In genomic region chr1:31927661-31927980, GRCh38 we compare ENCODE assay signal across 13 cellular contexts. TPM values are rescaled to one million over a fixed set of nuclear protein-coding genes. Genes with fewer than 3 reads are reported as not detected.
DNase-seq lines count a peak whose midpoint lies in the region; ATAC-seq and TF ChIP-seq lines count a peak whose summit lies in the region.
"Had no signal": no experiment of that assay in that cellular context is flagged by ENCODE, and none has a peak within 500 bp of the region (broad histone marks: within the 10 kb centered on the region; RNA-seq: fewer than 3 reads in every experiment).

No MANE protein-coding gene starts in this region.

- no TSS peak for BruUV-seq in IMR-90 (replicated peaks; lab: Mats Ljungman, UMichigan)

- no peak for ATAC-seq in IMR-90 (ENCODE audit: low read depth)

- no peak overlapping the region for H2BK15ac ChIP-seq in IMR-90 (ENCODE audit: low read depth, low read length)
- no peak overlapping the region for H2BK15ac ChIP-seq in neuronal stem cell (ENCODE audit: low read length)

- no peak for DNase-seq in CD4-positive, alpha-beta memory T cell
- DNase-seq in IMR-90, result no peak
- no peak for DNase-seq in neuronal stem cell (ENCODE audit: low spot score)
- DNase-seq in A172 (ENCODE audit: low spot score), result no peak
- DNase-seq in inferior parietal cortex (ENCODE audit: extremely low spot score), result no peak
- no peak for DNase-seq in NCI-H1092 treated with DMSO at 0.1 percent for 48 hours (lab: John Stamatoyannopoulos, UW)
- DNase-seq in uterus, result no peak
- DNase-seq: activated CD8-positive, alpha-beta memory T cell treated with anti-CD3 and anti-CD28 coated beads, Interleukin-2, amount 50 U/mL, for 4 hours; H7; KBM-7; stimulated activated CD4-positive, alpha-beta T cell treated with anti-CD3 and anti-CD28 coated beads, Interleukin-12 subunit alpha, Interleukin-12 subunit beta, amount 100 ng/mL, for 4 hours; stimulated activated CD8-positive, alpha-beta memory T cell treated with anti-CD3 and anti-CD28 coated beads, Interleukin-4, amount 100 ng/mL, for 48 hours had no signal

- POLR2A ChIA-PET in CD4-positive, alpha-beta memory T cell (lab: Charles Lee; ENCODE audit: partially characterized antibody), result interaction anchor here (1.2 to 8.0 kb wide), 7 partner anchors 11 to 86 kb away, joined by 4 to 190 read pairs (median 10); partner anchors contain the start of genes KHDRBS1 and PTP4A2
- POLR2A ChIA-PET in IMR-90 (lab: Charles Lee; ENCODE audit: unreplicated experiment), result no interaction called here

- H3K4me1 Mint-ChIP-seq in CD4-positive, alpha-beta memory T cell, result peaks cover 57 to 92% (median 74%) of the 10 kb centered on the region in 4 donors
- H3K4me1 Mint-ChIP-seq in activated naive CD8-positive, alpha-beta T cell (ENCODE audit: low read depth), result peaks cover 82% of the 10 kb centered on the region

- TF ChIP-seq POLR2A in IMR-90 (IDR thresholded peaks at IDR 0.05; ENCODE audit: low read depth, low read length), result no peak
- TF ChIP-seq POLR2A in uterus (IDR thresholded peaks at IDR 0.05), result no peak

- H3K4me2 ChIP-seq in IMR-90 (ENCODE audit: low read depth, low read length) (no peak overlapping the region), neuronal stem cell (ENCODE audit: insufficient read depth, low read length, poor library complexity, severe bottlenecking) (no peak overlapping the region)

- peaks cover 95% of the 10 kb centered on the region for H3K4me1 ChIP-seq in CD4-positive, alpha-beta memory T cell (ENCODE audit: insufficient read depth, low read length)
- H3K4me1 ChIP-seq in IMR-90 (ENCODE audit: control insufficient read depth, insufficient read depth, low read length) (peaks cover 16% of the 10 kb centered on the region), neuronal stem cell (ENCODE audit: control insufficient read depth in 2 of 2, insufficient read depth in 1 of 2, low read depth in 1 of 2, low read length in 2 of 2) (peaks cover 7 to 23% of the 10 kb centered on the region in 2 donors), uterus (peaks cover 7 to 21% of the 10 kb centered on the region in 2 donors)

- H3K27ac ChIP-seq in CD4-positive, alpha-beta memory T cell (ENCODE audit: low read depth, low read length), result peak overlapping the region; percentile 39
- H3K27ac ChIP-seq in IMR-90 (ENCODE audit: insufficient read depth, low read length), result no peak overlapping the region
- H3K27ac ChIP-seq in neuronal stem cell (replicated peaks; ENCODE audit: low read length), result peak overlapping the region; percentile 41
- H3K27ac ChIP-seq in uterus, result no peak overlapping the region

- H3K9me1 ChIP-seq in IMR-90 (ENCODE audit: insufficient read depth, low read length), result peaks cover 16% of the 10 kb centered on the region

- no peak overlapping the region for H2AK9ac ChIP-seq in IMR-90 (replicated peaks; ENCODE audit: low read depth, low read length, poor library complexity)

- H3K36me3 Mint-ChIP-seq in CD4-positive, alpha-beta memory T cell, result peaks cover 0 to 7% of the 10 kb centered on the region in 2 donors
- H3K36me3 Mint-ChIP-seq in activated naive CD8-positive, alpha-beta T cell, result peaks cover 12% of the 10 kb centered on the region

- H3K14ac ChIP-seq in IMR-90 (replicated peaks; ENCODE audit: low read depth, low read length) (no peak overlapping the region), neuronal stem cell (ENCODE audit: low read length) (no peak overlapping the region)

- no peak for TF ChIP-seq RAD21 in IMR-90 (IDR thresholded peaks at IDR 0.05; ENCODE audit: low read length)

- dilution Hi-C loops in IMR-90 (cut with HindIII; ENCODE audit: low sequenced_read_pairs, unreplicated experiment), result no loop called here

- no peak overlapping the region for H2BK12ac ChIP-seq in neuronal stem cell (ENCODE audit: low read length)

- H2BK120ac ChIP-seq in IMR-90 (ENCODE audit: low read depth, low read length), result no peak overlapping the region
- H2BK120ac ChIP-seq in neuronal stem cell (ENCODE audit: low read depth, low read length), result no peak overlapping the region

- no peak overlapping the region for H3K56ac ChIP-seq in IMR-90 (ENCODE audit: extremely low read depth, insufficient read depth, low read length)

- H4K8ac ChIP-seq in IMR-90 (ENCODE audit: low read depth in 2 of 2, low read length in 2 of 2), result no peak overlapping the region
- no peak overlapping the region for H4K8ac ChIP-seq in neuronal stem cell (ENCODE audit: low read depth, low read length)

- H3K4ac ChIP-seq in IMR-90 (ENCODE audit: low read depth, low read length) (no peak overlapping the region), neuronal stem cell (ENCODE audit: low read length) (no peak overlapping the region)

- H2BK20ac ChIP-seq in IMR-90 (ENCODE audit: low read depth, low read length), result no peak overlapping the region

- H2AFZ ChIP-seq in IMR-90 (replicated peaks; ENCODE audit: low read length, poor library complexity) (no peak overlapping the region), neuronal stem cell (ENCODE audit: low read length) (no peak overlapping the region)

- H3K27me3 Mint-ChIP-seq in CD4-positive, alpha-beta memory T cell, result no peaks in the 10 kb centered on the region
- H3K27me3 Mint-ChIP-seq in activated naive CD8-positive, alpha-beta T cell, result no peaks in the 10 kb centered on the region

- H3K27me3 ChIP-seq in CD4-positive, alpha-beta memory T cell (ENCODE audit: insufficient read depth, low read length), result no peaks in the 10 kb centered on the region
- H3K27me3 ChIP-seq in IMR-90 (ENCODE audit: control insufficient read depth, insufficient read depth, low read length) (no peaks in the 10 kb centered on the region), neuronal stem cell (ENCODE audit: control insufficient read depth in 3 of 3, insufficient read depth in 3 of 3, low read depth in 1 of 3, low read length in 3 of 3) (no peaks in the 10 kb centered on the region), uterus (no peaks in the 10 kb centered on the region)

- peak overlapping the region; percentile 6 to 89 (median 76) for H3K4me3 Mint-ChIP-seq in CD4-positive, alpha-beta memory T cell
- peak overlapping the region; percentile 82 for H3K4me3 Mint-ChIP-seq in activated naive CD8-positive, alpha-beta T cell

- no peak overlapping the region for H4K5ac ChIP-seq in IMR-90 (ENCODE audit: low read depth, low read length)

- H2AK5ac ChIP-seq in IMR-90 (ENCODE audit: low read depth, low read length), result no peak overlapping the region
- H2AK5ac ChIP-seq in neuronal stem cell (ENCODE audit: low read depth, low read length), result no peak overlapping the region

- H3K23ac ChIP-seq in IMR-90 (ENCODE audit: low read depth, low read length) (peak overlapping the region; percentile 17; the same call in 1 of the 2 replicates), neuronal stem cell (ENCODE audit: low read depth, low read length, poor library complexity) (no peak overlapping the region)

- H3K18ac ChIP-seq in IMR-90 (ENCODE audit: low read depth, low read length) (no peak overlapping the region), neuronal stem cell (ENCODE audit: low read length) (no peak overlapping the region)

- H3K4me3 ChIP-seq in CD4-positive, alpha-beta memory T cell (ENCODE audit: low read length in 2 of 2), result no peak overlapping the region
- H3K4me3 ChIP-seq in IMR-90 (ENCODE audit: insufficient read depth, low read depth, low read length), result no peak overlapping the region
- H3K4me3 ChIP-seq in neuronal stem cell (ENCODE audit: low read length in 2 of 2), result no peak overlapping the region
- H3K4me3 ChIP-seq in uterus, result no peak overlapping the region

- intact Hi-C loops in CD4-positive, alpha-beta memory T cell (cut with micrococcal nuclease), result loop anchor here (2.0 to 5.0 kb wide), 2 partner anchors 15 to 35 kb away; no protein-coding TSS in a partner anchor
- intact Hi-C loops in IMR-90 (cut with micrococcal nuclease), result loop anchor here (5.0 kb wide), 1 partner anchor 35 kb away; no protein-coding TSS in a partner anchor
- intact Hi-C loops in uterus (cut with DNase I; ENCODE audit: low total_unique reads), result no loop called here

- WGBS in IMR-90 (ENCODE audit: extremely low coverage in 2 of 2, insufficient read length in 1 of 2), 2 experiments, result no CpG with 5 or more reads among the region's 3 CpGs
- no CpG with 5 or more reads among the region's 3 CpGs for WGBS in neuronal stem cell (ENCODE audit: extremely low coverage in 2 of 2, insufficient read length in 2 of 2, insufficient replicate concordance in 1 of 2), 2 donors

- in situ Hi-C loops in IMR-90 (cut with MboI; ENCODE audit: low sequenced_read_pairs), result no loop called here

- TF ChIP-seq CTCF in IMR-90 (conservative IDR thresholded peaks at IDR 0.05; ENCODE audit: low read depth, low read length) (no peak), uterus (IDR thresholded peaks at IDR 0.05) (no peak)

- peaks cover 0 to 37% of the 10 kb centered on the region in 2 experiments; a peak in 2 of 4 replicates for H3K79me1 ChIP-seq in IMR-90 (ENCODE audit: low read depth in 1 of 2, low read length in 2 of 2)
- H3K79me1 ChIP-seq in neuronal stem cell (ENCODE audit: low read depth, low read length), result peaks cover 2% of the 10 kb centered on the region

- CTCF ChIA-PET in CD4-positive, alpha-beta memory T cell (lab: Charles Lee; ENCODE audit: partially characterized antibody), result interaction anchor here (1.1 to 2.0 kb wide), 2 partner anchors 34 to 36 kb away, joined by 3 to 7 read pairs; no protein-coding TSS in a partner anchor
- CTCF ChIA-PET in IMR-90 (lab: Yijun Ruan, JAX), result no interaction called here

- peaks cover 97% of the 10 kb centered on the region for H4K20me1 ChIP-seq in IMR-90 (ENCODE audit: insufficient read depth, low read length)

- H3K36me3 ChIP-seq in CD4-positive, alpha-beta memory T cell (ENCODE audit: insufficient read depth, low read length), result no peaks in the 10 kb centered on the region
- H3K36me3 ChIP-seq in IMR-90 (ENCODE audit: control insufficient read depth, insufficient read depth, low read length) (no peaks in the 10 kb centered on the region), neuronal stem cell (replicated peaks in 1 of 2; ENCODE audit: control insufficient read depth in 2 of 2, insufficient read depth in 2 of 2, low read length in 2 of 2) (peaks cover 0 to 3% of the 10 kb centered on the region in 2 donors), uterus (no peaks in the 10 kb centered on the region)

- no peaks in the 10 kb centered on the region for H3K9me3 Mint-ChIP-seq in CD4-positive, alpha-beta memory T cell
- H3K9me3 Mint-ChIP-seq in activated naive CD8-positive, alpha-beta T cell (ENCODE audit: low read depth), result no peaks in the 10 kb centered on the region

- peak overlapping the region; percentile 50 to 89 (median 79) for H3K27ac Mint-ChIP-seq in CD4-positive, alpha-beta memory T cell
- peak overlapping the region; percentile 95 for H3K27ac Mint-ChIP-seq in activated naive CD8-positive, alpha-beta T cell

- H3K9ac ChIP-seq in IMR-90 (ENCODE audit: low read depth, low read length) (no peak overlapping the region), neuronal stem cell (ENCODE audit: low read depth, low read length, poor library complexity) (no peak overlapping the region)

- H2BK5ac ChIP-seq in IMR-90 (ENCODE audit: low read depth, low read length, poor library complexity, severe bottlenecking) (no peak overlapping the region), neuronal stem cell (ENCODE audit: low read length) (no peak overlapping the region)

- H4K91ac ChIP-seq in IMR-90 (ENCODE audit: insufficient read depth, low read depth, low read length) (no peak overlapping the region), neuronal stem cell (ENCODE audit: low read depth, low read length, poor library complexity) (no peak overlapping the region)

- no peaks in the 10 kb centered on the region for H3K9me3 ChIP-seq in CD4-positive, alpha-beta memory T cell (ENCODE audit: control insufficient read depth in 1 of 2, low read length in 2 of 2)
- no peaks in the 10 kb centered on the region for H3K9me3 ChIP-seq in IMR-90 (ENCODE audit: control insufficient read depth, insufficient read depth, low read length)
- no peaks in the 10 kb centered on the region for H3K9me3 ChIP-seq in neuronal stem cell (replicated peaks in 1 of 2; ENCODE audit: control insufficient read depth in 2 of 2, insufficient read depth in 1 of 2, low read depth in 1 of 2, low read length in 2 of 2)
- H3K9me3 ChIP-seq in uterus, result no peaks in the 10 kb centered on the region

RNA-seq across cellular contexts. Expression of gene PTP4A2, which starts 10.5 kb away (rescaled TPM):
- 100 to 1,000 TPM; 254 to 276 TPM for total RNA-seq in CD4-positive, alpha-beta memory T cell
- 100 to 1,000 TPM; 401 to 529 TPM for polyA plus RNA-seq in CD4-positive, alpha-beta memory T cell
- 328 and 537 TPM in 2 replicates for total RNA-seq in IMR-90 (2012; rRNA removed)
- polyA plus RNA-seq in IMR-90 (2012; rRNA removed), result 99.8 and 135 TPM in 2 replicates
- polyA plus RNA-seq in IMR-90 (2012; cell fraction: cytosol; rRNA removed), result 19.3 and 45.6 TPM in 2 replicates
- polyA plus RNA-seq in IMR-90 (2012; cell fraction: nucleus; rRNA removed; ENCODE audit: low replicate concordance), result 5.8 and 62.3 TPM in 2 replicates
- 306 TPM for polyA plus RNA-seq in neuronal stem cell (2013, experiment 1 of 2)
- polyA plus RNA-seq in neuronal stem cell (2013, experiment 2 of 2), result 334 TPM
- total RNA-seq in A172 (2014; rRNA removed; shearing (Covaris generic)), result 207 and 289 TPM in 2 replicates
- 100 to 1,000 TPM; 276 to 567 (median 333) TPM for total RNA-seq in uterus

Comparison
In these comparisons a context has a peak if more than half of its experiments do, and no peak if none do; other contexts are left out.
1. H3K27ac ChIP-seq: peak in CD4-positive, alpha-beta memory T cell (single experiment) and neuronal stem cell (single experiment); none in IMR-90 (single experiment) and uterus (0 of 2).